Comparison of ENCODE assay signal across 27 cellular contexts in the genomic region with DNA sequence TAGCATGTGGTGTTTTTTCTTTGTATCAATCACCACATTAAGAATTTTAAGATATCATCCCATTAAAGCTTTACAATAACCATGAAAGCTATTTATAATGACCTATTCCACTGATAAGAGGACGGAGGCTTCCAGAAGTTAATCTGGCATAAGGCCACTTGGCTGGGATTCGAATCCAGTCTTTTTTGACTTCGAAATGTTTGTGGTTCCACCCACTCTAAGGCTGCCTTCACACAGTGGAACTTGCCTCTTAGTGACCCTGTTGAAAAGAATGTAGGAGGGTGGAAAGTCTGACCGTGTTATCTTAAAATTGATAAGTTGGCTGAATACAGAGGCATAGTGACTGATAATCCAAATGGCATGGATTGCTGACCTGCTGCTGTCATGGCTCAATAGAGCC.
DNase-seq lines count a peak whose midpoint lies in the region; ATAC-seq and TF ChIP-seq lines count a peak whose summit lies in the region.
"Had no signal": no experiment of that assay in that cellular context is flagged by ENCODE, and none has a peak within 500 bp of the region (broad histone marks: within the 10 kb centered on the region; RNA-seq: fewer than 3 reads in every experiment).

No MANE protein-coding gene starts in this region.

- H2BK120ac ChIP-seq in mesendoderm (ENCODE audit: low read depth, low read length), result no peak overlapping the region

- no peaks in the 10 kb centered on the region for H3K36me3 ChIP-seq in right atrium auricular region
- no peaks in the 10 kb centered on the region for H3K36me3 ChIP-seq in heart right ventricle
- H3K36me3 ChIP-seq in mesendoderm (ENCODE audit: control insufficient read depth, insufficient read depth, low read length), result no peaks in the 10 kb centered on the region
- H3K36me3 ChIP-seq in testis (ENCODE audit: low read depth, missing control alignments), result no peaks in the 10 kb centered on the region
- no peaks in the 10 kb centered on the region for H3K36me3 ChIP-seq in transverse colon
- H3K36me3 ChIP-seq: sigmoid colon, SJSA1 had no signal

- no peak overlapping the region for H2BK5ac ChIP-seq in mesendoderm (ENCODE audit: low read length)

- 4 to 7% methylated on average over 4 of the region's 4 CpGs for WGBS in heart right ventricle, 2 donors
- WGBS in mesendoderm (ENCODE audit: extremely low coverage, insufficient coverage, low lambda C conversion rate), result no CpG with 5 or more reads among the region's 4 CpGs
- 26 to 49% methylated on average over 4 of the region's 4 CpGs for WGBS in testis, 2 donors
- 32 to 38% methylated on average over 4 of the region's 4 CpGs for WGBS in transverse colon (ENCODE audit: low coverage in 1 of 2), 2 donors

- H3K4me1 ChIP-seq in right atrium auricular region (no peaks in the 10 kb centered on the region), heart right ventricle (peaks cover 0 to 25% (median 14%) of the 10 kb centered on the region in 9 donors), mesendoderm (ENCODE audit: control insufficient read depth, low read depth, low read length) (no peaks in the 10 kb centered on the region), testis (no peaks in the 10 kb centered on the region), transverse colon (no peaks in the 10 kb centered on the region)
- H3K4me1 ChIP-seq: SJSA1 had no signal

- intact Hi-C loops in Right ventricle myocardium inferior (cut with DNase I) (no loop called here), heart right ventricle (cut with DNase I) (no loop called here), testis (cut with DNase I; ENCODE audit: low total_unique reads) (no loop called here), transverse colon (cut with DNase I; ENCODE audit: low total_unique reads) (no loop called here)

- no peak for TF ChIP-seq EP300 in transverse colon (IDR thresholded peaks at IDR 0.05; ENCODE audit: low read depth)

- no peaks in the 10 kb centered on the region for H3K79me1 ChIP-seq in mesendoderm (ENCODE audit: low read length)

- in situ Hi-C loops in transverse colon (cut with MboI; ENCODE audit: low pct_ligation_motif_present in 1 of 4, low pct_unique_long_range_greater_than_20kb in 1 of 4, low sequenced_read_pairs in 3 of 4), result no loop called here

- H3K79me2 ChIP-seq in mesendoderm (ENCODE audit: control insufficient read depth, insufficient read depth, low read length), result no peaks in the 10 kb centered on the region

- H3K4ac ChIP-seq in mesendoderm (ENCODE audit: low read depth, low read length), result no peak overlapping the region

- H3K56ac ChIP-seq in mesendoderm (ENCODE audit: low read length), result no peak overlapping the region

- no peak overlapping the region for H3K4me2 ChIP-seq in mesendoderm (ENCODE audit: low read length)

- no peaks in the 10 kb centered on the region for H3K9me3 ChIP-seq in right atrium auricular region
- no peaks in the 10 kb centered on the region for H3K9me3 ChIP-seq in heart right ventricle
- no peaks in the 10 kb centered on the region for H3K9me3 ChIP-seq in testis
- no peaks in the 10 kb centered on the region for H3K9me3 ChIP-seq in transverse colon
- H3K9me3 ChIP-seq: sigmoid colon had no signal

- no peaks in the 10 kb centered on the region for H3K27me3 ChIP-seq in right atrium auricular region
- no peaks in the 10 kb centered on the region for H3K27me3 ChIP-seq in heart right ventricle
- no peaks in the 10 kb centered on the region for H3K27me3 ChIP-seq in mesendoderm (ENCODE audit: insufficient read depth, low read length, poor library complexity)
- no peaks in the 10 kb centered on the region for H3K27me3 ChIP-seq in testis
- H3K27me3 ChIP-seq in transverse colon, result no peaks in the 10 kb centered on the region
- H3K27me3 ChIP-seq: sigmoid colon, SJSA1 had no signal

- no peak for TF ChIP-seq CTCF in right atrium auricular region (IDR thresholded peaks at IDR 0.05)
- TF ChIP-seq CTCF in heart right ventricle (IDR thresholded peaks at IDR 0.05), result no peak
- no peak for TF ChIP-seq CTCF in testis (IDR thresholded peaks at IDR 0.05)
- TF ChIP-seq CTCF in transverse colon (IDR thresholded peaks at IDR 0.05), result no peak
- no peak for TF ChIP-seq CTCF in omental fat pad (IDR thresholded peaks at IDR 0.05)

- no peak overlapping the region for H3K9ac ChIP-seq in mesendoderm (ENCODE audit: low read length)
- H3K9ac ChIP-seq: GM23248 had no signal

- DNase-seq in Right ventricle myocardium inferior (ENCODE audit: missing footprints), result no peak
- DNase-seq in right atrium auricular region (ENCODE audit: low spot score), result no peak
- peak in 1 of 2 donors; percentile 47 for DNase-seq in heart right ventricle
- DNase-seq in mesendoderm, result peak; percentile 62
- peak; percentile 67 for DNase-seq in testis
- no peak for DNase-seq in transverse colon
- DNase-seq in omental fat pad (ENCODE audit: low spot score), result no peak
- DNase-seq: 8988T; activated B cell treated with CpG ODN at 0.5 μM for 24 hours; activated CD4-positive, alpha-beta T cell treated with anti-CD3 and anti-CD28 coated beads, Interleukin-2, amount 10 ng/mL, durations not matched to agents 7 days and 5 days; aorta; CD4-positive, CD25-positive, alpha-beta regulatory T cell; central memory CD4-positive, alpha-beta T cell; erythroblast; GM23248; NCI-H1048; NCI-H1694; NCI-H2171; NCI-H510A; sigmoid colon; stimulated activated CD4-positive, alpha-beta T cell treated with anti-CD3 and anti-CD28 coated beads, Interleukin-15, amount 100 ng/mL, for 24 hours; stimulated activated CD4-positive, alpha-beta T cell treated with anti-CD3 and anti-CD28 coated beads, Interleukin-4, amount 100 ng/mL, for 4 hours; substantia nigra; T-cell had no signal

- H2AK5ac ChIP-seq in mesendoderm (ENCODE audit: low read length), result no peak overlapping the region

- no peak overlapping the region for H3K18ac ChIP-seq in mesendoderm (ENCODE audit: low read length)

- no peak overlapping the region for H2BK15ac ChIP-seq in mesendoderm (replicated peaks; ENCODE audit: low read depth)

- TF ChIP-seq POLR2A in testis (IDR thresholded peaks at IDR 0.05) (no peak), transverse colon (IDR thresholded peaks at IDR 0.05) (no peak)

- H3K23ac ChIP-seq in mesendoderm (ENCODE audit: low read length), result no peak overlapping the region

- no peak overlapping the region for H4K8ac ChIP-seq in mesendoderm (ENCODE audit: low read depth, low read length)

- H3K27ac ChIP-seq in right atrium auricular region, result no peak overlapping the region
- H3K27ac ChIP-seq in heart right ventricle, result peak overlapping the region in 3 of 10 donors; percentile 32 to 34 (median 33)
- H3K27ac ChIP-seq in mesendoderm (ENCODE audit: low read depth, low read length), result no peak overlapping the region
- H3K27ac ChIP-seq in testis, result no peak overlapping the region
- H3K27ac ChIP-seq in transverse colon, result no peak overlapping the region
- H3K27ac ChIP-seq: GM23248, sigmoid colon, SJSA1 had no signal

- H3K4me3 ChIP-seq in right atrium auricular region (no peak overlapping the region), heart right ventricle (no peak overlapping the region), mesendoderm (ENCODE audit: low read length) (no peak overlapping the region), testis (no peak overlapping the region), transverse colon (no peak overlapping the region)
- H3K4me3 ChIP-seq: GM23248, sigmoid colon, SJSA1 had no signal

- ATAC-seq in Right ventricle myocardium inferior, result peak; percentile 62
- ATAC-seq in heart right ventricle, result peak; percentile 29 to 95 (median 79)
- no peak for ATAC-seq in omental fat pad (ENCODE audit: low FRiP score)
- ATAC-seq in HG03045 (IDR thresholded peaks at IDR 0.05; ENCODE audit: unreplicated experiment), result no peak
- ATAC-seq: activated naive CD4-positive, alpha-beta T cell treated with anti-CD3 and anti-CD28 coated beads, Interleukin-2, amount 50 U/mL, for 72 hours; T-cell had no signal

- no peak overlapping the region for H4K5ac ChIP-seq in mesendoderm (ENCODE audit: low read length)

Comparison
In these comparisons a context has a peak if more than half of its experiments do, and no peak if none do; other contexts are left out.
1. ATAC-seq: peak in Right ventricle myocardium inferior (single experiment) and heart right ventricle (8 of 8); none in omental fat pad (single experiment) and HG03045 (single experiment).
2. DNase-seq: peak in mesendoderm (single experiment) and testis (single experiment); none in Right ventricle myocardium inferior (single experiment), right atrium auricular region (single experiment), transverse colon (single experiment) and omental fat pad (single experiment).